ENCODE assay signal across 10 cellular contexts in the genomic region with DNA sequence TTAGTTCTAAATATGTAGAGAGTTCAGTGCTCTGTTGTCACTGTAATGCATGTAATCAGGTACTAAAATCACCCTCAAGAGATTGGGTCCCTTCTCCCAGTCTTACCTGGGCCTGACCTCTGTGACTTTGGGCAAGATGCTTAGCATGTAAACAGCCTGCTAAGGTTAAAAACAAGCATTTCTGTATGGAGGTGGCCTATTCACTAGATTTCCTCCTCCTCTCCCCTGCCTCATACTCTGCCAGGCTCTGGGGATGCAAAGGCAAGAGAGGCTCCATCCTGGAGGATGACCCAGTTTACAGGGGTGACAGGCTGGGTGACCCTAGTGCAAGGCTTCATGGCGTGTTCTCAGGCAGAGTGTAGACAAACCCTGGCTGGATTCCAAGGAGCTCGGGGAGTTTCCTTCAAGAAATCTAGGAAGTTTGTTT. TPM values are rescaled to one million over a fixed set of nuclear protein-coding genes. Genes with fewer than 3 reads are reported as not detected.
DNase-seq lines count a peak whose midpoint lies in the region; ATAC-seq and TF ChIP-seq lines count a peak whose summit lies in the region.
"Had no signal": no experiment of that assay in that cellular context is flagged by ENCODE, and none has a peak within 500 bp of the region (broad histone marks: within the 10 kb centered on the region; RNA-seq: fewer than 3 reads in every experiment).

No MANE protein-coding gene starts in this region.

- H3K18ac ChIP-seq in mesenchymal stem cell (ENCODE audit: low read depth in 1 of 2, low read length in 2 of 2) = peak overlapping the region in 1 of 2 experiments; percentile 61

- intact Hi-C loops in CD4-positive, alpha-beta memory T cell (cut with micrococcal nuclease) = loop anchor here (1.0 to 2.0 kb wide), 4 partner anchors 56 to 115 kb away; no protein-coding TSS in a partner anchor

- ATAC-seq in GM21390 (IDR thresholded peaks at IDR 0.05; ENCODE audit: unreplicated experiment) = peak; percentile 3

- H3K79me1 ChIP-seq in mesenchymal stem cell (replicated peaks; ENCODE audit: low read length, poor library complexity, severe bottlenecking) = no peaks in the 10 kb centered on the region

- no peaks in the 10 kb centered on the region for H4K20me1 ChIP-seq in SU-DHL-6 (ENCODE audit: low read depth, low read length)

- H3K9ac ChIP-seq in SU-DHL-6 (ENCODE audit: low read length) (peak overlapping the region; percentile 14), mesenchymal stem cell (ENCODE audit: low read length) (no peak overlapping the region)

- H3K36me3 Mint-ChIP-seq in CD4-positive, alpha-beta memory T cell = no peaks in the 10 kb centered on the region

- POLR2A ChIA-PET in CD4-positive, alpha-beta memory T cell (lab: Charles Lee; ENCODE audit: partially characterized antibody) = interaction anchor here (0.7 to 5.2 kb wide), 30 partner anchors 9 to 278 kb away, joined by 3 to 53 read pairs (median 4); a partner anchor contains a TSS

- H3K27me3 Mint-ChIP-seq in CD4-positive, alpha-beta memory T cell = no peaks in the 10 kb centered on the region

- DNase-seq in CD4-positive, alpha-beta memory T cell = no peak
- DNase-seq in mesenchymal stem cell (no peak), GOT3 (lab: John Stamatoyannopoulos, UW) (no peak), epidermal melanocyte (ENCODE audit: insufficient read length, low spot score) (no peak), SIG-M5 (lab: John Stamatoyannopoulos, UW) (no peak)
- no peak for DNase-seq in stimulated activated CD4-positive, alpha-beta T cell treated with anti-CD3 and anti-CD28 coated beads, Interleukin-15, amount 100 ng/mL, for 24 hours
- DNase-seq: DMS79 treated with DMSO at 0.1 percent for 48 hours had no signal

- H2BK12ac ChIP-seq in mesenchymal stem cell (ENCODE audit: low read length in 2 of 2) = peak overlapping the region in 1 of 2 experiments; percentile 29

- no peaks in the 10 kb centered on the region for H3K9me2 ChIP-seq in SU-DHL-6 (replicated peaks; ENCODE audit: insufficient read depth, low read length)

- H3K4me3 ChIP-seq in CD4-positive, alpha-beta memory T cell (ENCODE audit: low read length in 2 of 2) = peak overlapping the region in 1 of 2 donors; percentile 11
- H3K4me3 ChIP-seq in SU-DHL-6 (ENCODE audit: insufficient read depth, low read length, poor library complexity, severe bottlenecking) (no peak overlapping the region), mesenchymal stem cell (ENCODE audit: insufficient read depth in 1 of 2, low read depth in 1 of 2, low read length in 2 of 2) (no peak overlapping the region)
- H3K4me3 ChIP-seq: SK-N-MC had no signal

- peak overlapping the region; percentile 76 to 96 (median 92) for H3K27ac Mint-ChIP-seq in CD4-positive, alpha-beta memory T cell

- no peaks in the 10 kb centered on the region for H3K79me2 ChIP-seq in SU-DHL-6 (ENCODE audit: insufficient read depth, low read length)

- H3K4me2 ChIP-seq in SU-DHL-6 (ENCODE audit: low read depth, low read length, poor library complexity, severe bottlenecking) = peak overlapping the region; percentile 25
- H3K4me2 ChIP-seq in mesenchymal stem cell (ENCODE audit: low read length, poor library complexity, severe bottlenecking) = no peak overlapping the region

- TF ChIP-seq CTCF in SU-DHL-6 (IDR thresholded peaks at IDR 0.05; ENCODE audit: insufficient read depth, low read length, poor library complexity, severe bottlenecking) = no peak

- H3K4me1 ChIP-seq in CD4-positive, alpha-beta memory T cell (ENCODE audit: insufficient read depth, low read length) = peaks cover 68% of the 10 kb centered on the region
- H3K4me1 ChIP-seq in mesenchymal stem cell (ENCODE audit: control insufficient read depth, insufficient read depth, low read depth, low read length) = peaks cover 14% of the 10 kb centered on the region

- H2BK5ac ChIP-seq in mesenchymal stem cell (ENCODE audit: low read depth, low read length, poor library complexity, severe bottlenecking) = no peak overlapping the region

- H3K9me3 Mint-ChIP-seq in CD4-positive, alpha-beta memory T cell = peaks cover 0 to under 1% (median 0%) of the 10 kb centered on the region in 8 donors

- no peak overlapping the region for H3K4ac ChIP-seq in mesenchymal stem cell (ENCODE audit: low read depth in 1 of 2, low read length in 2 of 2)

- CTCF ChIA-PET in CD4-positive, alpha-beta memory T cell (lab: Charles Lee; ENCODE audit: partially characterized antibody) = interaction anchor here (0.7 to 5.9 kb wide), 41 partner anchors 8 to 339 kb away, joined by 3 to 115 read pairs (median 5); no protein-coding TSS in a partner anchor

- peak overlapping the region; percentile 16 for H2AK5ac ChIP-seq in mesenchymal stem cell (ENCODE audit: low read length, severe bottlenecking)

- no peaks in the 10 kb centered on the region for H3K9me3 ChIP-seq in CD4-positive, alpha-beta memory T cell (ENCODE audit: control insufficient read depth in 1 of 2, low read length in 2 of 2)
- no peaks in the 10 kb centered on the region for H3K9me3 ChIP-seq in SU-DHL-6 (ENCODE audit: insufficient read depth, low read length)
- H3K9me3 ChIP-seq in mesenchymal stem cell (ENCODE audit: control insufficient read depth, low read length) = no peaks in the 10 kb centered on the region

- no peaks in the 10 kb centered on the region for H3K27me3 ChIP-seq in CD4-positive, alpha-beta memory T cell (ENCODE audit: insufficient read depth, low read length)
- H3K27me3 ChIP-seq in SU-DHL-6 (ENCODE audit: low read length) (no peaks in the 10 kb centered on the region), mesenchymal stem cell (ENCODE audit: control insufficient read depth in 1 of 2, insufficient read depth in 1 of 2, low read length in 2 of 2) (peaks cover 0 to 6% of the 10 kb centered on the region in 2 experiments)

- no peak overlapping the region for H3K14ac ChIP-seq in mesenchymal stem cell (ENCODE audit: low read length in 2 of 2)

- H3K4me3 Mint-ChIP-seq in CD4-positive, alpha-beta memory T cell = peak overlapping the region; percentile 21 to 75 (median 64)

- H4K91ac ChIP-seq in mesenchymal stem cell (ENCODE audit: low read length) = no peak overlapping the region

- H3F3A ChIP-seq in SU-DHL-6 (ENCODE audit: insufficient read depth) = peaks cover 9% of the 10 kb centered on the region; the same call in 1 of the 2 replicates

- no peak overlapping the region for H3K23ac ChIP-seq in mesenchymal stem cell (ENCODE audit: low read length in 2 of 2)

- no peak overlapping the region for H4K8ac ChIP-seq in mesenchymal stem cell (ENCODE audit: low read length)

- H2BK120ac ChIP-seq in mesenchymal stem cell (ENCODE audit: low read depth, low read length) = no peak overlapping the region

- peaks cover 49 to 64% (median 57%) of the 10 kb centered on the region in 4 donors for H3K4me1 Mint-ChIP-seq in CD4-positive, alpha-beta memory T cell

- H2BK15ac ChIP-seq in mesenchymal stem cell (ENCODE audit: low read depth, poor library complexity, severe bottlenecking) = no peak overlapping the region

- 100% methylated on average over 1 of the region's 2 CpGs for WGBS in mesenchymal stem cell

- H2AFZ ChIP-seq in SU-DHL-6 (ENCODE audit: low read depth, low read length, severe bottlenecking) (no peak overlapping the region), mesenchymal stem cell (ENCODE audit: low read depth, low read length) (no peak overlapping the region)

- H3K27ac ChIP-seq in CD4-positive, alpha-beta memory T cell (ENCODE audit: low read depth, low read length) = peak overlapping the region; percentile 57
- peak overlapping the region; percentile 63 for H3K27ac ChIP-seq in SU-DHL-6 (ENCODE audit: low read depth, low read length)
- peak overlapping the region; percentile 37 for H3K27ac ChIP-seq in mesenchymal stem cell (ENCODE audit: low read length, poor library complexity, severe bottlenecking)
- H3K27ac ChIP-seq: SK-N-MC had no signal

- H3K36me3 ChIP-seq in CD4-positive, alpha-beta memory T cell (ENCODE audit: insufficient read depth, low read length) = no peaks in the 10 kb centered on the region
- no peaks in the 10 kb centered on the region for H3K36me3 ChIP-seq in SU-DHL-6 (ENCODE audit: low read length)
- H3K36me3 ChIP-seq in mesenchymal stem cell (ENCODE audit: control insufficient read depth in 1 of 2, insufficient read depth in 2 of 2, low read depth in 1 of 2, low read length in 2 of 2) = peaks cover 0 to 26% of the 10 kb centered on the region in 2 experiments

RNA-seq across cellular contexts. Expression of a gene that starts 28.8 kb away (rescaled TPM):
- not detected for total RNA-seq in CD4-positive, alpha-beta memory T cell
- polyA plus RNA-seq in CD4-positive, alpha-beta memory T cell = not detected
- polyA plus RNA-seq in mesenchymal stem cell (2013, experiment 1 of 2) = 9.6 TPM
- polyA plus RNA-seq in mesenchymal stem cell (2013, experiment 2 of 2) = 8.8 TPM
